Comparison of ENCODE assay signal across 14 cellular contexts in genomic region chrX:104137496-104137895, GRCh38. TPM values are rescaled to one million over a fixed set of nuclear protein-coding genes. Genes with fewer than 3 reads are reported as not detected.
DNase-seq lines count a peak whose midpoint lies in the region; ATAC-seq and TF ChIP-seq lines count a peak whose summit lies in the region.
"Had no signal": no experiment of that assay in that cellular context is flagged by ENCODE, and none has a peak within 500 bp of the region (broad histone marks: within the 10 kb centered on the region; RNA-seq: fewer than 3 reads in every experiment).

No MANE protein-coding gene starts in this region.

- DNase-seq in DND-41, result peak; percentile 12
- DNase-seq in Karpas-422, result peak; percentile 64
- DNase-seq in WTC11 (ENCODE audit: low spot score), result no peak
- peak; percentile 25 for DNase-seq in iris pigment epithelial cell (ENCODE audit: low read depth)
- DNase-seq in H9, result no peak
- DNase-seq in CD14-positive monocyte (ENCODE audit: low spot score), result no peak
- DNase-seq: aorta, HCEC 1CT, left ventricle myocardium inferior had no signal

- no peak overlapping the region for H4K91ac ChIP-seq in H9 (ENCODE audit: insufficient read length, low read depth, low read length)

- H3K4me2 ChIP-seq in DND-41 (ENCODE audit: insufficient read depth, low read length) (no peak overlapping the region), Karpas-422 (ENCODE audit: low read depth, low read length, poor library complexity, severe bottlenecking) (no peak overlapping the region), H9 (ENCODE audit: insufficient read depth, insufficient read length, low read length) (no peak overlapping the region)
- H3K4me2 ChIP-seq: neural progenitor cell, smooth muscle cell had no signal

- no peak overlapping the region for H2AK5ac ChIP-seq in H9 (ENCODE audit: insufficient read length, low read length)

- H2BK12ac ChIP-seq in H9 (ENCODE audit: insufficient read length, low read depth, low read length), result no peak overlapping the region

- H3K4me1 ChIP-seq in DND-41 (ENCODE audit: insufficient read depth, low read length), result peaks cover 4% of the 10 kb centered on the region
- H3K4me1 ChIP-seq in Karpas-422 (ENCODE audit: low read length), result no peaks in the 10 kb centered on the region
- no peaks in the 10 kb centered on the region for H3K4me1 ChIP-seq in H9 (ENCODE audit: insufficient read depth, low read length)
- H3K4me1 ChIP-seq in gastroesophageal sphincter, result peaks cover 0 to 11% (median 5%) of the 10 kb centered on the region in 3 donors
- H3K4me1 ChIP-seq: neural progenitor cell had no signal

- H3K56ac ChIP-seq in H9 (ENCODE audit: insufficient read length, low read depth, low read length), result no peak overlapping the region

- no peaks in the 10 kb centered on the region for H3K23me2 ChIP-seq in H9 (ENCODE audit: insufficient read length, low read depth, low read length, poor library complexity, severe bottlenecking)

- H2BK15ac ChIP-seq in H9 (ENCODE audit: low read depth, low read length), result no peak overlapping the region

- H2BK20ac ChIP-seq in H9 (ENCODE audit: low read depth, low read length, poor library complexity, severe bottlenecking), result no peak overlapping the region

- intact Hi-C loops in CD14-positive monocyte (cut with micrococcal nuclease), result loop anchor here in 1 of 2 donors (2.0 to 10.0 kb wide), 2 partner anchors 39 to 293 kb away; no protein-coding TSS in a partner anchor

- H4K20me1 ChIP-seq in DND-41 (ENCODE audit: insufficient read depth, low read length), result no peaks in the 10 kb centered on the region
- no peaks in the 10 kb centered on the region for H4K20me1 ChIP-seq in Karpas-422 (ENCODE audit: insufficient read depth, low read depth, low read length)
- no peaks in the 10 kb centered on the region for H4K20me1 ChIP-seq in H9 (ENCODE audit: control insufficient read depth, insufficient read depth, insufficient read length)

- no peak overlapping the region for H3K14ac ChIP-seq in H9 (ENCODE audit: insufficient read depth, low read length)

- TF ChIP-seq EP300 in gastroesophageal sphincter (IDR thresholded peaks at IDR 0.05), result no peak

- CTCF ChIA-PET in WTC11 (lab: Charles Lee), result interaction anchor here (1.6 kb wide), 1 partner anchor 292 kb away, joined by 6 read pairs; no protein-coding TSS in a partner anchor

- H3K36me3 ChIP-seq in DND-41 (ENCODE audit: insufficient read depth, low read length) (no peaks in the 10 kb centered on the region), Karpas-422 (ENCODE audit: insufficient read depth, low read length) (no peaks in the 10 kb centered on the region), gastroesophageal sphincter (no peaks in the 10 kb centered on the region)
- H3K36me3 ChIP-seq: left ventricle myocardium inferior, neural progenitor cell had no signal

- H3K9ac ChIP-seq in DND-41 (ENCODE audit: low read depth, low read length) (no peak overlapping the region), Karpas-422 (ENCODE audit: low read length) (no peak overlapping the region), H9 (ENCODE audit: extremely low read depth, insufficient read length, low read length) (no peak overlapping the region)
- H3K9ac ChIP-seq: neural progenitor cell had no signal

- no peaks in the 10 kb centered on the region for H3K79me2 ChIP-seq in DND-41 (ENCODE audit: insufficient read depth, low read length)
- H3K79me2 ChIP-seq in Karpas-422 (ENCODE audit: low read length), result no peaks in the 10 kb centered on the region
- no peaks in the 10 kb centered on the region for H3K79me2 ChIP-seq in H9 (ENCODE audit: insufficient read depth, low read length)

- H3K9me3 ChIP-seq in DND-41 (ENCODE audit: insufficient read depth, low read length, severe bottlenecking) (no peaks in the 10 kb centered on the region), Karpas-422 (ENCODE audit: low read length) (no peaks in the 10 kb centered on the region; the same call in 1 of the 2 replicates), H9 (ENCODE audit: control insufficient read depth, low read depth, low read length) (peaks cover 2% of the 10 kb centered on the region), gastroesophageal sphincter (no peaks in the 10 kb centered on the region)
- H3K9me3 ChIP-seq: left ventricle myocardium inferior had no signal

- H3K27ac Mint-ChIP-seq in WTC11 (no peak overlapping the region), H9 (no peak overlapping the region), CD14-positive monocyte (peak overlapping the region in 1 of 7 donors; percentile 46)

- H2BK5ac ChIP-seq in H9 (ENCODE audit: insufficient read length, low read length), result no peak overlapping the region

- H3T11ph ChIP-seq in H9 (ENCODE audit: low read length), result no peak overlapping the region

- WGBS in H9 (ENCODE audit: extremely low coverage, insufficient read length, low lambda C conversion rate), result no CpG with 5 or more reads among the region's 3 CpGs
- WGBS in gastroesophageal sphincter (ENCODE audit: low coverage in 1 of 2), 2 donors, result 33 to 56% methylated on average over 1 to 3 of the region's 3 CpGs

- H4K5ac ChIP-seq in H9 (ENCODE audit: insufficient read length, low read depth, low read length), result no peak overlapping the region

- POLR2A ChIA-PET in WTC11 (lab: Charles Lee), result no interaction called here

- H3K27me3 Mint-ChIP-seq in WTC11 (ENCODE audit: low read depth), result no peaks in the 10 kb centered on the region; the same call in 1 of the 2 replicates
- H3K27me3 Mint-ChIP-seq in H9 (ENCODE audit: low read depth), result peaks cover 1% of the 10 kb centered on the region
- H3K27me3 Mint-ChIP-seq in CD14-positive monocyte (ENCODE audit: low read depth in 3 of 3), result peaks cover 0 to 12% (median 0%) of the 10 kb centered on the region in 3 donors
- H3K27me3 Mint-ChIP-seq: IgD-negative memory B cell had no signal

- no peak overlapping the region for H2BK120ac ChIP-seq in H9 (ENCODE audit: low read depth, low read length, poor library complexity, severe bottlenecking)

- H3K9me3 Mint-ChIP-seq in WTC11, result no peaks in the 10 kb centered on the region; the same call in 1 of the 2 replicates
- peaks cover 0 to 68% of the 10 kb centered on the region in 2 experiments; a peak in 3 of 5 replicates for H3K9me3 Mint-ChIP-seq in H9
- H3K9me3 Mint-ChIP-seq in CD14-positive monocyte, result peaks cover 0 to 8% (median 0%) of the 10 kb centered on the region in 7 donors
- H3K9me3 Mint-ChIP-seq: neural progenitor cell had no signal

- H4K8ac ChIP-seq in H9 (replicated peaks; ENCODE audit: insufficient read length, low read depth, low read length), result no peak overlapping the region

- TF ChIP-seq POLR2A in gastroesophageal sphincter (IDR thresholded peaks at IDR 0.05), result no peak

- H3K36me3 Mint-ChIP-seq in WTC11, result no peaks in the 10 kb centered on the region
- no peaks in the 10 kb centered on the region for H3K36me3 Mint-ChIP-seq in H9 (ENCODE audit: insufficient read depth in 1 of 3, low read depth in 3 of 3)
- H3K36me3 Mint-ChIP-seq in CD14-positive monocyte, result no peaks in the 10 kb centered on the region
- H3K36me3 Mint-ChIP-seq: IgD-negative memory B cell, neural progenitor cell had no signal

- peak; percentile 41; the same call in 1 of the 3 replicates for ATAC-seq in DND-41 (ENCODE audit: insufficient read depth, low read depth)
- ATAC-seq in WTC11, result peak; percentile 34; the same call in 1 of the 2 replicates
- no peak for ATAC-seq in gastroesophageal sphincter
- no peak for ATAC-seq in GM19467 (IDR thresholded peaks at IDR 0.05; ENCODE audit: unreplicated experiment)

- no peaks in the 10 kb centered on the region for H3K4me1 Mint-ChIP-seq in WTC11
- no peaks in the 10 kb centered on the region for H3K4me1 Mint-ChIP-seq in H9
- H3K4me1 Mint-ChIP-seq in CD14-positive monocyte, result peaks cover 16% of the 10 kb centered on the region

- no peaks in the 10 kb centered on the region for H3K9me2 ChIP-seq in Karpas-422 (replicated peaks; ENCODE audit: insufficient read depth, low read length)

- no peak overlapping the region for H2AFZ ChIP-seq in DND-41 (ENCODE audit: low read depth, low read length)
- no peak overlapping the region for H2AFZ ChIP-seq in Karpas-422 (ENCODE audit: low read length)
- no peak overlapping the region for H2AFZ ChIP-seq in H9 (ENCODE audit: low read length)
- H2AFZ ChIP-seq: neural progenitor cell had no signal

- H3K27me3 ChIP-seq in DND-41 (ENCODE audit: insufficient read depth, low read length, poor library complexity), result no peaks in the 10 kb centered on the region
- H3K27me3 ChIP-seq in Karpas-422 (ENCODE audit: low read length), result no peaks in the 10 kb centered on the region
- no peaks in the 10 kb centered on the region for H3K27me3 ChIP-seq in H9 (ENCODE audit: insufficient read depth, low read length)
- no peaks in the 10 kb centered on the region for H3K27me3 ChIP-seq in gastroesophageal sphincter
- H3K27me3 ChIP-seq: neural progenitor cell had no signal

- no peak overlapping the region for H3K18ac ChIP-seq in H9 (ENCODE audit: insufficient read length, low read depth, low read length)

- TF ChIP-seq CTCF in DND-41 (IDR thresholded peaks at IDR 0.05; ENCODE audit: borderline replicate concordance, extremely low read depth, low read length, poor library complexity, severe bottlenecking) (no peak), WTC11 (IDR thresholded peaks at IDR 0.05) (no peak), H9 (conservative IDR thresholded peaks at IDR 0.05) (no peak), gastroesophageal sphincter (IDR thresholded peaks at IDR 0.05) (no peak), CD14-positive monocyte (IDR thresholded peaks at IDR 0.05) (no peak)

- H3K23ac ChIP-seq in H9 (ENCODE audit: insufficient read length, low read depth, low read length), result no peak overlapping the region

- H3K4ac ChIP-seq in H9 (ENCODE audit: low read depth, low read length), result no peak overlapping the region

- H3K4me3 Mint-ChIP-seq in WTC11 (no peak overlapping the region), H9 (no peak overlapping the region), CD14-positive monocyte (no peak overlapping the region)
- H3K4me3 Mint-ChIP-seq: IgD-negative memory B cell, neural progenitor cell had no signal

- H3K4me3 ChIP-seq in DND-41 (ENCODE audit: low read depth in 1 of 2, low read length in 2 of 2) (no peak overlapping the region), Karpas-422 (ENCODE audit: low read length) (no peak overlapping the region), gastroesophageal sphincter (no peak overlapping the region)
- H3K4me3 ChIP-seq: left ventricle myocardium inferior, neural progenitor cell, smooth muscle cell had no signal

- H3K27ac ChIP-seq in DND-41 (ENCODE audit: low read length), result no peak overlapping the region
- no peak overlapping the region for H3K27ac ChIP-seq in Karpas-422 (ENCODE audit: low read length)
- no peak overlapping the region for H3K27ac ChIP-seq in H9 (ENCODE audit: insufficient read length, low read depth, low read length)
- no peak overlapping the region for H3K27ac ChIP-seq in gastroesophageal sphincter
- H3K27ac ChIP-seq: left ventricle myocardium inferior, neural progenitor cell had no signal

- H3K79me1 ChIP-seq in H9 (ENCODE audit: insufficient read depth, low read depth, low read length, poor library complexity, severe bottlenecking), result no peaks in the 10 kb centered on the region

RNA-seq across cellular contexts. Expression of gene SLC25A53, which starts 19.3 kb away (rescaled TPM):
- 2.2 and 5.8 TPM in 2 replicates for total RNA-seq in Karpas-422 (2014; rRNA removed; shearing (Covaris generic); ENCODE audit: low replicate concordance)
- 1.8 to 2.9 TPM (median 2.8 TPM) in 3 replicates for total RNA-seq in WTC11 (2021)
- 1.3 and 1.6 TPM in 2 replicates for total RNA-seq in H9 (2021)
- 10 to 100 TPM; 21.9 to 53.4 (median 30.3) TPM for total RNA-seq in gastroesophageal sphincter
- 1 to 10 TPM; 7.6 to 9.6 TPM for polyA plus RNA-seq in CD14-positive monocyte

RNA-seq across cellular contexts. Expression of gene ZCCHC18, which starts 25.2 kb away (rescaled TPM):
- 0.41 and 0.90 TPM in 2 replicates for total RNA-seq in Karpas-422 (2014; rRNA removed; shearing (Covaris generic); ENCODE audit: low replicate concordance)
- 2.3 to 2.6 TPM (median 2.4 TPM) in 3 replicates for total RNA-seq in WTC11 (2021)
- total RNA-seq in H9 (2021), result 1.5 and 1.8 TPM in 2 replicates
- 1 to 10 TPM; 1.0 to 2.0 (median 1.5) TPM for total RNA-seq in gastroesophageal sphincter
- polyA plus RNA-seq in CD14-positive monocyte, result not detected
- total RNA-seq: smooth muscle cell had no signal

RNA-seq across cellular contexts. Expression of gene FAM199X, which starts 28.8 kb away (rescaled TPM):
- total RNA-seq in Karpas-422 (2014; rRNA removed; shearing (Covaris generic); ENCODE audit: low replicate concordance), result 12.2 and 26.8 TPM in 2 replicates
- 13.2 to 14.5 TPM (median 13.5 TPM) in 3 replicates for total RNA-seq in WTC11 (2021)
- total RNA-seq in H9 (2021), result 12.1 and 14.0 TPM in 2 replicates
- 10 to 100 TPM; 23.6 to 33.8 (median 26.3) TPM for total RNA-seq in gastroesophageal sphincter
- polyA plus RNA-seq in CD14-positive monocyte, result 1 to 10 TPM; 5.0 to 8.2 TPM

Comparison
In these comparisons a context has a peak if more than half of its experiments do, and no peak if none do; other contexts are left out.
1. ATAC-seq: peak in DND-41 (single experiment) and WTC11 (single experiment); none in gastroesophageal sphincter (single experiment) and GM19467 (single experiment).
2. DNase-seq: peak in DND-41 (single experiment), Karpas-422 (single experiment) and iris pigment epithelial cell (single experiment); none in WTC11 (single experiment), H9 (single experiment) and CD14-positive monocyte (single experiment).